8 cellular contexts compared by ENCODE assay signal in the genomic region with DNA sequence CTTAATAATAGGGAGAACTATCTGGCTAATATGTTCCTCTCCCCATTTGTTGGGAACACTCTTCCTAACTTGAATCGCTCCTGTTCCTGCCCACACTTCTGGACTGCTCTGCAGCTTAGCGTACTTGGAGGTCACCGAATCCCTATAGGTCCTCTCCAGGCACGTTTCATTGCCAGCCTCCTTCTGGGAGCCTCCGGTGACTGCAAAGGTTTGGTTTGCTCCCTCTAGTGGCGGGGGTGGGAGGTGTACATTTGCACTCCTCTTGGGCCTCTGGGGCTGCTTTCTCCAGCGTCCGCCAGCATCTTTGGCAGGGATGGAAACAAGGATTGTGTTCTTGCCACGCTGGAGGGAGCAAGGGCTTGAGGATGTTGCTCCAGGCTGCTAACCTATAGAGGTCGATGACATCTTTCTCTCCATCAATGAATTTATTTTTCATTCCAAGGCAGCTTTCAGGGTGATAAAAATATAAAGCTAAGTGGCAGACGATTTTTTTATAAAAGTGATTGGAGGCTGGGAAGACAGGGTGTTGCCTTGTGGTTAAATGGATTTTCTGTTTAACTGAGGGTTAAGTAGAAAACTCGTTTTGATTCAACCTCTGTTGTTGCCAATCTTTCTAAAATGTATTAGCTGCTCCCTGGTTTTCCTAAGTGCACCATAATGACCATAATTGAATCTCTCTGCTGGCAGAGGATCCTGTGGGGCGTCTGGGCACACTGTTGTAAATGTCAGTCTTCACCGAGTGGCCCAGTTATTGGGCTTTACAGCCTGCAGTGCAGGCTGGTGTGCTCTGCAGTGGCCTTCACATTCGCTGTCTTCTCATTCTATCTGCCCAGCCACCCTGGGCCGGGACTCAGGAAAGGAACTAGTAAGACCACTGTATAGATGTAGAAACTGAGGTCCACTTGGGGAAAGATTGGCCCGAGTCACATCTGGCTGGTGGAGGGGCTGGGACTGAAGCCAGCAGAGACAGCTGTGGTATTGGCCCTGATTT. TPM values are rescaled to one million over a fixed set of nuclear protein-coding genes. Genes with fewer than 3 reads are reported as not detected.
A peak's percentile ranks its signal among the peaks of the same experiment; 100 is the strongest.
DNase-seq lines count a peak whose midpoint lies in the region; ATAC-seq and TF ChIP-seq lines count a peak whose summit lies in the region.

No MANE protein-coding gene starts in this region.

- peaks cover 3% of the 10 kb centered on the region for H3F3A ChIP-seq in smooth muscle cell (ENCODE audit: low read depth)

- no peak overlapping the region for H3K27ac ChIP-seq in cardiac muscle cell
- H3K27ac ChIP-seq in smooth muscle cell (ENCODE audit: low read depth) = no peak overlapping the region

- ATAC-seq in HG02852 (IDR thresholded peaks at IDR 0.05; ENCODE audit: unreplicated experiment) = peak; percentile 45
- ATAC-seq in activated T-helper 17 cell treated with anti-CD3 and anti-CD28 coated beads, Interleukin-2, amount 50 U/mL, for 72 hours (replicated peaks) = peak; percentile 86
- ATAC-seq in HG03439 (IDR thresholded peaks at IDR 0.05; ENCODE audit: unreplicated experiment) = no peak
- ATAC-seq in HG03469 (IDR thresholded peaks at IDR 0.05; ENCODE audit: unreplicated experiment) = no peak

- no peak overlapping the region for H3K4me3 Mint-ChIP-seq in activated T-helper 17 cell treated with anti-CD3 and anti-CD28 coated beads, Interleukin-2, amount 50 U/mL, for 72 hours

- H3K4me1 ChIP-seq in cardiac muscle cell (ENCODE audit: low read depth) (peaks cover 15% of the 10 kb centered on the region), smooth muscle cell (ENCODE audit: low read depth) (peaks cover 6% of the 10 kb centered on the region)

- no peaks in the 10 kb centered on the region for H3K27me3 Mint-ChIP-seq in activated T-helper 17 cell treated with anti-CD3 and anti-CD28 coated beads, Interleukin-2, amount 50 U/mL, for 72 hours

- H3K4me3 ChIP-seq in cardiac muscle cell = no peak overlapping the region
- H3K4me3 ChIP-seq in smooth muscle cell = no peak overlapping the region

- no peak overlapping the region for H3K27ac Mint-ChIP-seq in activated T-helper 17 cell treated with anti-CD3 and anti-CD28 coated beads, Interleukin-2, amount 50 U/mL, for 72 hours

- TF ChIP-seq CTCF in cardiac muscle cell (IDR thresholded peaks at IDR 0.05; ENCODE audit: low read depth, low read length) (peak; percentile 82), smooth muscle cell (IDR thresholded peaks at IDR 0.05; ENCODE audit: borderline replicate concordance, insufficient read depth, poor library complexity, severe bottlenecking) (peak; percentile 69)

- peak; percentile 59 for DNase-seq in COLO668 (lab: John Stamatoyannopoulos, UW; ENCODE audit: unreplicated experiment)
- DNase-seq in RKO (ENCODE audit: low spot score) = peak; percentile 58
- peak; percentile 60 to 61 for DNase-seq in cardiac muscle cell (ENCODE audit: low read depth in 1 of 2, low spot score in 1 of 2)
- no peak for DNase-seq in smooth muscle cell (lab: John Stamatoyannopoulos, UW; ENCODE audit: unreplicated experiment)

- peaks cover 32% of the 10 kb centered on the region for H3K4me1 Mint-ChIP-seq in activated T-helper 17 cell treated with anti-CD3 and anti-CD28 coated beads, Interleukin-2, amount 50 U/mL, for 72 hours

- no peaks in the 10 kb centered on the region for H3K79me2 ChIP-seq in smooth muscle cell (ENCODE audit: low read depth)

- no peaks in the 10 kb centered on the region for H3K36me3 Mint-ChIP-seq in activated T-helper 17 cell treated with anti-CD3 and anti-CD28 coated beads, Interleukin-2, amount 50 U/mL, for 72 hours (ENCODE audit: low read depth)

- no peaks in the 10 kb centered on the region for H4K20me1 ChIP-seq in smooth muscle cell (ENCODE audit: low read depth)

- H2AFZ ChIP-seq in smooth muscle cell (ENCODE audit: low read depth) = no peak overlapping the region

- WGBS in smooth muscle cell (ENCODE audit: low lambda C conversion rate) = 52% methylated on average over 17 of the region's 17 CpGs

- H3K9me3 Mint-ChIP-seq in activated T-helper 17 cell treated with anti-CD3 and anti-CD28 coated beads, Interleukin-2, amount 50 U/mL, for 72 hours = no peaks in the 10 kb centered on the region

- H3K36me3 ChIP-seq in cardiac muscle cell = no peaks in the 10 kb centered on the region
- H3K36me3 ChIP-seq in smooth muscle cell (ENCODE audit: low read depth) = no peaks in the 10 kb centered on the region

- no peak overlapping the region for H3K4me2 ChIP-seq in smooth muscle cell

- H3K27me3 ChIP-seq in cardiac muscle cell (no peaks in the 10 kb centered on the region), smooth muscle cell (ENCODE audit: low read depth) (no peaks in the 10 kb centered on the region)

- H3K9me3 ChIP-seq in cardiac muscle cell (ENCODE audit: low read depth) (no peaks in the 10 kb centered on the region), smooth muscle cell (replicated peaks; ENCODE audit: low read depth) (no peaks in the 10 kb centered on the region)

- no peak overlapping the region for H3K9ac ChIP-seq in smooth muscle cell (ENCODE audit: low read depth)

RNA-seq across cellular contexts. Expression of a gene that starts 48.9 kb away (rescaled TPM):
- total RNA-seq in activated T-helper 17 cell treated with anti-CD3 and anti-CD28 coated beads, Interleukin-2, amount 50 U/mL, for 72 hours = 1 to 10 TPM; 3.3 to 3.9 TPM
- total RNA-seq in cardiac muscle cell (48.1 and 68.6 TPM in 2 replicates), smooth muscle cell (3.4 and 3.9 TPM in 2 replicates)
- polyA plus RNA-seq in cardiac muscle cell (82.8 and 122 TPM in 2 replicates), smooth muscle cell (9.3 and 15.3 TPM in 2 replicates)

Comparison
In these comparisons a context has a peak if more than half of its experiments do, and no peak if none do; other contexts are left out.
1. ATAC-seq: peak in HG02852 (single experiment) and activated T-helper 17 cell treated with anti-CD3 and anti-CD28 coated beads, Interleukin-2, amount 50 U/mL, for 72 hours (single experiment); none in HG03439 (single experiment) and HG03469 (single experiment).